ENCODE assay signal across 27 cellular contexts in genomic region chr5:56449071-56449470, GRCh38.
"Had no signal": no experiment of that assay in that cellular context is flagged by ENCODE, and none has a peak within 500 bp of the region (broad histone marks: within the 10 kb centered on the region; RNA-seq: fewer than 3 reads in every experiment).

No MANE protein-coding gene starts in this region.

- DNase-seq: activated CD4-positive, alpha-beta T cell treated with anti-CD3 and anti-CD28 coated beads for 36 hours; activated CD4-positive, CD25-positive, alpha-beta regulatory T cell; activated CD8-positive, alpha-beta memory T cell treated with anti-CD3 and anti-CD28 coated beads for 24 hours; activated effector memory CD4-positive, alpha-beta T cell treated with Interleukin-2 at 50 U/mL for 16 hours; activated naive CD4-positive, alpha-beta T cell treated with Interleukin-2 at 50 U/mL for 16 hours; adrenal gland; aorta; brain microvascular endothelial cell; caudate nucleus; cortex of kidney; effector memory CD8-positive, alpha-beta T cell; erythroblast; foreskin keratinocyte; left ventricle myocardium inferior; mucosa of descending colon; sigmoid colon; small intestine; stimulated activated CD4-positive, alpha-beta T cell treated with anti-CD3 and anti-CD28 coated beads, Interleukin-1b, Interleukin-23, amount 100 ng/mL, for 48 hours; stimulated activated naive B cell treated with anti-CD40 and anti-IgM and Interleukin-4, amounts not matched to agents 10 μg/mL and 1 μg/mL and 100 μg/mL, for 72 hours; stomach; T-cell; thyroid gland had no signal

- H3K27me3 Mint-ChIP-seq: activated CD4-positive, alpha-beta T cell treated with anti-CD3 and anti-CD28 coated beads for 36 hours; activated naive CD8-positive, alpha-beta T cell; stimulated activated naive B cell treated with anti-CD40 and anti-IgM and Interleukin-4, amounts not matched to agents 10 μg/mL and 1 μg/mL and 100 μg/mL, for 72 hours; T-cell had no signal

- ATAC-seq: activated CD4-positive, alpha-beta T cell treated with anti-CD3 and anti-CD28 coated beads for 36 hours; effector memory CD8-positive, alpha-beta T cell; foreskin keratinocyte; mucosa of descending colon; natural killer cell treated with Interleukin-12 subunit alpha and Interleukin-12 subunit beta and Interleukin-15 and Interleukin-18, amount 100 ng/mL, for 72 hours; stimulated activated naive B cell treated with anti-CD40 and anti-IgM and Interleukin-4, amounts not matched to agents 10 μg/mL and 1 μg/mL and 100 μg/mL, for 72 hours; T-cell had no signal

- H3K36me3 ChIP-seq: adrenal gland, brain microvascular endothelial cell, left ventricle myocardium inferior, neutrophil, prostate gland, sigmoid colon, stomach, thyroid gland had no signal

- H3K27me3 ChIP-seq: adrenal gland, brain microvascular endothelial cell, foreskin keratinocyte, neutrophil, sigmoid colon, stomach, thyroid gland had no signal

- H3K27ac ChIP-seq: adrenal gland, brain microvascular endothelial cell, foreskin keratinocyte, left ventricle myocardium inferior, neutrophil, prostate gland, sigmoid colon, stomach, thyroid gland had no signal

- H3K9me3 Mint-ChIP-seq: effector memory CD8-positive, alpha-beta T cell; natural killer cell treated with Interleukin-12 subunit alpha and Interleukin-12 subunit beta and Interleukin-15 and Interleukin-18, amount 100 ng/mL, for 72 hours; T-cell had no signal

- H3K36me3 Mint-ChIP-seq: activated naive CD8-positive, alpha-beta T cell; natural killer cell treated with Interleukin-12 subunit alpha and Interleukin-12 subunit beta and Interleukin-15 and Interleukin-18, amount 100 ng/mL, for 72 hours; stimulated activated naive B cell treated with anti-CD40 and anti-IgM and Interleukin-4, amounts not matched to agents 10 μg/mL and 1 μg/mL and 100 μg/mL, for 72 hours; T-cell had no signal

- H3K27ac Mint-ChIP-seq: activated CD4-positive, alpha-beta T cell treated with anti-CD3 and anti-CD28 coated beads for 36 hours; activated naive CD8-positive, alpha-beta T cell; effector memory CD8-positive, alpha-beta T cell; natural killer cell treated with Interleukin-12 subunit alpha and Interleukin-12 subunit beta and Interleukin-15 and Interleukin-18, amount 100 ng/mL, for 72 hours; stimulated activated naive B cell treated with anti-CD40 and anti-IgM and Interleukin-4, amounts not matched to agents 10 μg/mL and 1 μg/mL and 100 μg/mL, for 72 hours; T-cell had no signal

- H3K4me3 ChIP-seq: adrenal gland, left ventricle myocardium inferior, lung, mucosa of descending colon, prostate gland, sigmoid colon, stomach, thyroid gland had no signal

- H3K4me1 Mint-ChIP-seq: activated CD4-positive, alpha-beta T cell treated with anti-CD3 and anti-CD28 coated beads for 36 hours had no signal

- H3K4me1 ChIP-seq: adrenal gland, foreskin keratinocyte, left ventricle myocardium inferior, prostate gland, sigmoid colon, stomach, thyroid gland had no signal

- H3K4me3 Mint-ChIP-seq: activated CD4-positive, alpha-beta T cell treated with anti-CD3 and anti-CD28 coated beads for 36 hours; activated naive CD8-positive, alpha-beta T cell; effector memory CD8-positive, alpha-beta T cell; natural killer cell treated with Interleukin-12 subunit alpha and Interleukin-12 subunit beta and Interleukin-15 and Interleukin-18, amount 100 ng/mL, for 72 hours; stimulated activated naive B cell treated with anti-CD40 and anti-IgM and Interleukin-4, amounts not matched to agents 10 μg/mL and 1 μg/mL and 100 μg/mL, for 72 hours; T-cell had no signal

- H3K9me3 ChIP-seq: adrenal gland, left ventricle myocardium inferior, mucosa of descending colon, neutrophil, prostate gland, sigmoid colon, stomach, thyroid gland had no signal
